ENCODE assay signal across 9 cellular contexts in the genomic region with DNA sequence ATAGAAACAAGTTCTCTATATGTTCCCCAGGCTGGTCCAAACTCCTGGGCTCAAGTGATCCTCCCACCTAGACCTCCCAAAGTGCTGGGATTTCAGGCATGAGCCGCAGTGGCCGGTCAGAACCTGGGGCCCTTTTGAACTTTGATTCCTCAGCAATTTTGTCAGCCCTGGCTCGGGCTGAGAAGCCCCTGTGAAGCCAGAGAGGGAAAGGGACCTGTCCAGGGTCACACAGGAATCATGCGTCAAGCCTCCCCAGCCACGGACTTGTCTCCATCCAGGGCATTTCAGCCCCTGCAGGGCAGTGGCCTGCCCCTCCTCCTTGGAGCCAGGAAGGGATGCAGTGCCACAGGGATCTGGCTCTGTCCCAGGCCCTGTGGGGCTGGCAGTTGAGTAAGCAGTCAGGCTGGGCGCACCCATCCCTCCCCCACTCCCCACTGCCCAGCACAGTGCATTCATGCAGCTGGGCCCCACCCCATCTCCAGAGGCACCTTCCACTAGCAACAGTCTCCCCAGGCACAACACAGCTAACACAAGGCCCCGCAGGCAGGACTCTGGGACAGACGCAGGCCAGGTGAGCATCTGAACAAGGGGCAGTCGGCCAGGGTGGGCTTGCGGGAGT. TPM values are rescaled to one million over a fixed set of nuclear protein-coding genes. Genes with fewer than 3 reads are reported as not detected.
A peak's percentile ranks its signal among the peaks of the same experiment; 100 is the strongest.
DNase-seq lines count a peak whose midpoint lies in the region; ATAC-seq and TF ChIP-seq lines count a peak whose summit lies in the region.
"Had no signal": no experiment of that assay in that cellular context is flagged by ENCODE, and none has a peak within 500 bp of the region (broad histone marks: within the 10 kb centered on the region; RNA-seq: fewer than 3 reads in every experiment).

A gene (plus strand): TSS at position 516 of the 619 bp plus-strand sequence. CDS start 153 bp downstream, outside the sequence.

- no peak for ATAC-seq in GM19463 (IDR thresholded peaks at IDR 0.05; ENCODE audit: unreplicated experiment)
- no peak for ATAC-seq in GM18858 (IDR thresholded peaks at IDR 0.05; ENCODE audit: unreplicated experiment)

- DNase-seq in A172 (ENCODE audit: low spot score), result peak; percentile 95
- DNase-seq in LHCN-M2 (ENCODE audit: low read depth), result peak; percentile 58
- peak; percentile 75 for DNase-seq in epithelial cell of esophagus (ENCODE audit: low read depth)
- DNase-seq in midbrain (lab: John Stamatoyannopoulos, UW), result peak; percentile 30
- no peak for DNase-seq in GM19240 (ENCODE audit: insufficient read length, low spot score)
- DNase-seq in endothelial cell (ENCODE audit: low spot score), result no peak
- DNase-seq: T-helper 9 cell had no signal

- H3K36me3 Mint-ChIP-seq in endothelial cell (ENCODE audit: low read depth, unreplicated experiment), result peaks cover 4% of the 10 kb centered on the region

- H3K4me3 Mint-ChIP-seq in endothelial cell (ENCODE audit: unreplicated experiment), result no peak within 1 kb of the TSS

- no peaks in the 10 kb centered on the region for H3K4me1 Mint-ChIP-seq in endothelial cell (ENCODE audit: unreplicated experiment)

- H3K9me3 Mint-ChIP-seq in endothelial cell (ENCODE audit: unreplicated experiment), result no peaks in the 10 kb centered on the region

- no peak within 1 kb of the TSS for H3K4me3 ChIP-seq in epithelial cell of esophagus (ENCODE audit: low read length)

- H3K27ac Mint-ChIP-seq in endothelial cell (ENCODE audit: unreplicated experiment), result no peak within 1 kb of the TSS

- peaks cover 10% of the 10 kb centered on the region for H3K27me3 Mint-ChIP-seq in endothelial cell (ENCODE audit: unreplicated experiment)

- TF ChIP-seq CTCF in epithelial cell of esophagus (IDR thresholded peaks at IDR 0.05; ENCODE audit: insufficient read depth, low read depth, low read length, missing control alignments), result no peak
- TF ChIP-seq CTCF in endothelial cell (IDR thresholded peaks at IDR 0.05; ENCODE audit: unreplicated experiment), result no peak

RNA-seq across cellular contexts. Expression of the gene that starts here (rescaled TPM):
- total RNA-seq in A172 (2014; rRNA removed; shearing (Covaris generic)), result 12.0 and 15.0 TPM in 2 replicates
- total RNA-seq in LHCN-M2 (2014; rRNA removed) (2.4 and 3.5 TPM in 2 replicates), endothelial cell (ENCODE audit: unreplicated experiment) (9.3 TPM)
- polyA plus RNA-seq in LHCN-M2 (2012), result 3.3 TPM

Comparison
In these comparisons a context has a peak if more than half of its experiments do, and no peak if none do; other contexts are left out.
1. DNase-seq: peak in A172 (single experiment), LHCN-M2 (single experiment), epithelial cell of esophagus (single experiment) and midbrain (single experiment); none in GM19240 (single experiment) and endothelial cell (single experiment).